Comparison of ENCODE assay signal across 8 cellular contexts in genomic region chr12:9798008-9798619, GRCh38. TPM values are rescaled to one million over a fixed set of nuclear protein-coding genes. Genes with fewer than 3 reads are reported as not detected.
DNase-seq lines count a peak whose midpoint lies in the region; ATAC-seq, FAIRE-seq and TF ChIP-seq lines count a peak whose summit lies in the region.

No MANE protein-coding gene starts in this region.

- ATAC-seq in DND-41 (ENCODE audit: insufficient read depth, low read depth) (peak; percentile 100), GM21447 (IDR thresholded peaks at IDR 0.05; ENCODE audit: unreplicated experiment) (peak; percentile 97)
- peak; percentile 96 for ATAC-seq in activated naive CD8-positive, alpha-beta T cell treated with anti-CD3 and anti-CD28 coated beads, Interleukin-2, amount 50 U/mL, for 24 hours

- H3K36me3 ChIP-seq in DND-41 (ENCODE audit: insufficient read depth, low read length) = no peaks in the 10 kb centered on the region

- H3K27me3 Mint-ChIP-seq in activated naive CD8-positive, alpha-beta T cell treated with anti-CD3 and anti-CD28 coated beads, Interleukin-2, amount 50 U/mL, for 24 hours = no peaks in the 10 kb centered on the region

- no peak overlapping the region for H3K27ac ChIP-seq in DND-41 (ENCODE audit: low read length)

- H3K9me3 ChIP-seq in DND-41 (ENCODE audit: insufficient read depth, low read length, severe bottlenecking) = no peaks in the 10 kb centered on the region

- peak overlapping the region; percentile 61 for H3K27ac Mint-ChIP-seq in activated naive CD8-positive, alpha-beta T cell treated with anti-CD3 and anti-CD28 coated beads, Interleukin-2, amount 50 U/mL, for 24 hours

- no peak overlapping the region; the same call in 1 of the 2 replicates for H3K9ac ChIP-seq in DND-41 (ENCODE audit: low read depth, low read length)

- H3K4me3 Mint-ChIP-seq in activated naive CD8-positive, alpha-beta T cell treated with anti-CD3 and anti-CD28 coated beads, Interleukin-2, amount 50 U/mL, for 24 hours = no peak overlapping the region

- H2AFZ ChIP-seq in DND-41 (ENCODE audit: low read depth, low read length) = no peak overlapping the region; the same call in 1 of the 2 replicates

- no peaks in the 10 kb centered on the region for H3K27me3 ChIP-seq in DND-41 (ENCODE audit: insufficient read depth, low read length, poor library complexity)

- H3K36me3 Mint-ChIP-seq in activated naive CD8-positive, alpha-beta T cell treated with anti-CD3 and anti-CD28 coated beads, Interleukin-2, amount 50 U/mL, for 24 hours (ENCODE audit: low read depth) = peaks cover 2% of the 10 kb centered on the region

- no peaks in the 10 kb centered on the region for H4K20me1 ChIP-seq in DND-41 (ENCODE audit: insufficient read depth, low read length)

- H3K9me3 Mint-ChIP-seq in activated naive CD8-positive, alpha-beta T cell treated with anti-CD3 and anti-CD28 coated beads, Interleukin-2, amount 50 U/mL, for 24 hours = no peaks in the 10 kb centered on the region

- FAIRE-seq in frontal cortex (lab: Jason Lieb, UNC) = no peak

- peaks cover 26% of the 10 kb centered on the region for H3K4me1 ChIP-seq in DND-41 (ENCODE audit: insufficient read depth, low read length)

- peak; percentile 98 for TF ChIP-seq CTCF in DND-41 (IDR thresholded peaks at IDR 0.05; ENCODE audit: borderline replicate concordance, extremely low read depth, low read length, poor library complexity, severe bottlenecking)

- H3K4me2 ChIP-seq in DND-41 (ENCODE audit: insufficient read depth, low read length) = no peak overlapping the region

- H3K4me1 Mint-ChIP-seq in activated naive CD8-positive, alpha-beta T cell treated with anti-CD3 and anti-CD28 coated beads, Interleukin-2, amount 50 U/mL, for 24 hours = peaks cover 46% of the 10 kb centered on the region

- no peak overlapping the region for H3K4me3 ChIP-seq in DND-41 (ENCODE audit: low read depth in 1 of 2, low read length in 2 of 2)

- DNase-seq in DND-41 (peak; percentile 84), HPDE6-E6E7 (ENCODE audit: extremely low spot score) (peak; percentile 77), SW 1271 (lab: John Stamatoyannopoulos, UW) (peak; percentile 16 to 55), kidney tubule cell (ENCODE audit: low spot score) (peak; percentile 84), frontal cortex (ENCODE audit: low spot score in 2 of 2) (no peak)
- peak; percentile 61 for DNase-seq in activated naive CD8-positive, alpha-beta T cell treated with anti-CD3 and anti-CD28 coated beads, Interleukin-2, amount 50 U/mL, for 24 hours
- peak; percentile 23 to 43 for DNase-seq in stimulated activated CD8-positive, alpha-beta memory T cell treated with anti-CD3 and anti-CD28 coated beads, Interleukin-2, amount 100 ng/mL, for 48 hours (ENCODE audit: low read depth in 2 of 2)

- H3K79me2 ChIP-seq in DND-41 (ENCODE audit: insufficient read depth, low read length) = no peaks in the 10 kb centered on the region

RNA-seq across cellular contexts. Expression of gene KLRF1, which starts 29.2 kb away (rescaled TPM):
- not detected for total RNA-seq in frontal cortex

RNA-seq across cellular contexts. Expression of gene CD69, which starts 37.4 kb away (rescaled TPM):
- total RNA-seq in frontal cortex = not detected

Comparison
In these comparisons a context has a peak if more than half of its experiments do, and no peak if none do; other contexts are left out.
1. DNase-seq: peak in DND-41 (single experiment), HPDE6-E6E7 (single experiment), SW 1271 (2 of 2), activated naive CD8-positive, alpha-beta T cell treated with anti-CD3 and anti-CD28 coated beads, Interleukin-2, amount 50 U/mL, for 24 hours (single experiment), kidney tubule cell (single experiment) and stimulated activated CD8-positive, alpha-beta memory T cell treated with anti-CD3 and anti-CD28 coated beads, Interleukin-2, amount 100 ng/mL, for 48 hours (2 of 2); none in frontal cortex (0 of 2).
2. Peak in every context shown above with its lines, with median percentiles within 50 percentile points of each other: ATAC-seq.